9 cellular contexts compared by ENCODE assay signal in genomic region chr6:56953597-56954388, GRCh38. TPM values are rescaled to one million over a fixed set of nuclear protein-coding genes. Genes with fewer than 3 reads are reported as not detected.
DNase-seq lines count a peak whose midpoint lies in the region; ATAC-seq and TF ChIP-seq lines count a peak whose summit lies in the region.
"Had no signal": no experiment of that assay in that cellular context is flagged by ENCODE, and none has a peak within 500 bp of the region (broad histone marks: within the 10 kb centered on the region; RNA-seq: fewer than 3 reads in every experiment).

No MANE protein-coding gene starts in this region.

- in situ Hi-C loops in brain microvascular endothelial cell (cut with HindIII; ENCODE audit: low pct_ligation_motif_present, low sequenced_read_pairs): no loop called here

- intact Hi-C loops in right lobe of liver (cut with DNase I): no loop called here

- H3K4me1 ChIP-seq in Loucy (ENCODE audit: insufficient read depth, low read length, poor library complexity, severe bottlenecking): peaks cover 77% of the 10 kb centered on the region
- H3K4me1 ChIP-seq in right lobe of liver: peaks cover 0 to 9% (median 0%) of the 10 kb centered on the region in 4 donors
- peaks cover 9% of the 10 kb centered on the region for H3K4me1 ChIP-seq in thymus (ENCODE audit: control insufficient read depth, insufficient read depth, low read length)

- H3K36me3 ChIP-seq in Loucy (ENCODE audit: insufficient read depth, low read length) (no peaks in the 10 kb centered on the region), brain microvascular endothelial cell (replicated peaks) (no peaks in the 10 kb centered on the region), right lobe of liver (no peaks in the 10 kb centered on the region), thymus (ENCODE audit: control insufficient read depth, insufficient read depth) (no peaks in the 10 kb centered on the region)

- peak overlapping the region; percentile 67 for H3K27ac ChIP-seq in brain microvascular endothelial cell
- H3K27ac ChIP-seq in right lobe of liver: no peak overlapping the region
- H3K27ac ChIP-seq in thymus (ENCODE audit: low read depth): no peak overlapping the region

- H3K9me2 ChIP-seq in Loucy (replicated peaks; ENCODE audit: low read depth, low read length): no peaks in the 10 kb centered on the region

- H2AFZ ChIP-seq in Loucy (ENCODE audit: low read length): peak overlapping the region; percentile 11; the same call in 1 of the 2 replicates

- H3K4me3 ChIP-seq in Loucy (ENCODE audit: low read length, poor library complexity, severe bottlenecking) (peak overlapping the region; percentile 78), brain microvascular endothelial cell (ENCODE audit: low read depth, low read length) (peak overlapping the region; percentile 78), right lobe of liver (peak overlapping the region; percentile 20 to 57 (median 31)), thymus (ENCODE audit: low read length) (peak overlapping the region; percentile 74)

- no peak for TF ChIP-seq POLR2A in right lobe of liver (IDR thresholded peaks at IDR 0.05)

- ATAC-seq in right lobe of liver: no peak
- no peak for ATAC-seq in HG03469 (IDR thresholded peaks at IDR 0.05; ENCODE audit: unreplicated experiment)

- H3K9ac ChIP-seq in Loucy (ENCODE audit: low read depth, low read length, poor library complexity, severe bottlenecking): peak overlapping the region; percentile 81

- H4K20me1 ChIP-seq in Loucy (ENCODE audit: insufficient read depth, low read length, poor library complexity, severe bottlenecking): no peaks in the 10 kb centered on the region

- WGBS in right lobe of liver (ENCODE audit: insufficient coverage, low coverage, low lambda C conversion rate, missing lambda C conversion rate): 3% methylated on average over 26 of the region's 38 CpGs
- 5% methylated on average over 38 of the region's 38 CpGs for WGBS in thymus

- H3K79me2 ChIP-seq in Loucy (ENCODE audit: insufficient read depth, low read length): peaks cover 70% of the 10 kb centered on the region

- peak overlapping the region; percentile 56 for H3K4me2 ChIP-seq in Loucy (ENCODE audit: low read depth, low read length, poor library complexity, severe bottlenecking)

- H3F3A ChIP-seq in Loucy (ENCODE audit: low read depth): peaks cover 2% of the 10 kb centered on the region; the same call in 1 of the 2 replicates

- H3K9me3 ChIP-seq in Loucy (ENCODE audit: insufficient read depth, low read depth, low read length) (no peaks in the 10 kb centered on the region), right lobe of liver (no peaks in the 10 kb centered on the region), thymus (ENCODE audit: control insufficient read depth) (no peaks in the 10 kb centered on the region)

- H3K27me3 ChIP-seq in Loucy (ENCODE audit: insufficient read depth, low read length, poor library complexity, severe bottlenecking) (no peaks in the 10 kb centered on the region), brain microvascular endothelial cell (replicated peaks) (no peaks in the 10 kb centered on the region), right lobe of liver (peaks cover 0 to 17% of the 10 kb centered on the region in 2 donors), thymus (ENCODE audit: control insufficient read depth, insufficient read depth) (peaks cover 20% of the 10 kb centered on the region)

- peak; percentile 71 for DNase-seq in NCI-H82 (lab: John Stamatoyannopoulos, UW)
- no peak for DNase-seq in NCI-H82 treated with DMSO at 0.1 percent for 48 hours (lab: John Stamatoyannopoulos, UW; ENCODE audit: unreplicated experiment)
- no peak for DNase-seq in brain microvascular endothelial cell
- DNase-seq in right lobe of liver: no peak
- no peak for DNase-seq in NCI-H1105 (lab: John Stamatoyannopoulos, UW)
- DNase-seq: DND-41 had no signal

- no peak for TF ChIP-seq CTCF in Loucy (conservative IDR thresholded peaks at IDR 0.05; ENCODE audit: low read length)
- no peak for TF ChIP-seq CTCF in brain microvascular endothelial cell (IDR thresholded peaks at IDR 0.05; ENCODE audit: low read depth, low read length, missing control alignments)
- TF ChIP-seq CTCF in right lobe of liver (IDR thresholded peaks at IDR 0.05): no peak

RNA-seq across cellular contexts. Expression of gene BEND6, which starts 1.1 kb away (rescaled TPM):
- total RNA-seq in right lobe of liver: not detected
- polyA plus RNA-seq in thymus: 0.98 TPM
